8 cellular contexts compared by ENCODE assay signal in genomic region chr2:113080134-113080533, GRCh38. TPM values are rescaled to one million over a fixed set of nuclear protein-coding genes. Genes with fewer than 3 reads are reported as not detected.
DNase-seq lines count a peak whose midpoint lies in the region; ATAC-seq and TF ChIP-seq lines count a peak whose summit lies in the region.

No MANE protein-coding gene starts in this region.

- no peaks in the 10 kb centered on the region for H3K27me3 ChIP-seq in WERI-Rb-1 (ENCODE audit: insufficient read depth, low read depth, severe bottlenecking)
- no peaks in the 10 kb centered on the region for H3K27me3 ChIP-seq in upper lobe of right lung
- H3K27me3 ChIP-seq in gastroesophageal sphincter: peaks cover 25% of the 10 kb centered on the region

- no peak for TF ChIP-seq POLR2A in gastroesophageal sphincter (IDR thresholded peaks at IDR 0.05)

- intact Hi-C loops in upper lobe of right lung (cut with DNase I): no loop called here

- ATAC-seq in memory B cell (ENCODE audit: low read depth): peak; percentile 71
- peak; percentile 72 for ATAC-seq in upper lobe of right lung
- ATAC-seq in gastroesophageal sphincter: no peak
- ATAC-seq in HG02759 (IDR thresholded peaks at IDR 0.05; ENCODE audit: unreplicated experiment): no peak

- H3K9me3 ChIP-seq in WERI-Rb-1 (ENCODE audit: severe bottlenecking): no peaks in the 10 kb centered on the region
- H3K9me3 ChIP-seq in upper lobe of right lung: no peaks in the 10 kb centered on the region
- H3K9me3 ChIP-seq in gastroesophageal sphincter: no peaks in the 10 kb centered on the region

- 18 to 30% methylated on average over 2 to 9 of the region's 9 CpGs for WGBS in gastroesophageal sphincter (ENCODE audit: low coverage in 1 of 2), 2 donors

- peaks cover 3% of the 10 kb centered on the region for H3K4me1 Mint-ChIP-seq in memory B cell

- TF ChIP-seq CTCF in GM12864 (IDR thresholded peaks at IDR 0.05; ENCODE audit: low read depth, low read length, missing control alignments) (peak; percentile 92), WERI-Rb-1 (IDR thresholded peaks at IDR 0.05; ENCODE audit: low read depth, low read length) (peak; percentile 89), choroid plexus epithelial cell (conservative IDR thresholded peaks at IDR 0.05; ENCODE audit: low read depth, low read length) (peak; percentile 84), upper lobe of right lung (IDR thresholded peaks at IDR 0.05) (peak; percentile 57), gastroesophageal sphincter (IDR thresholded peaks at IDR 0.05) (peak in 1 of 4 experiments; percentile 43)

- H3K4me3 ChIP-seq in GM12864 (ENCODE audit: low read depth, low read length): no peak overlapping the region
- H3K4me3 ChIP-seq in WERI-Rb-1 (ENCODE audit: low read depth, low read length): no peak overlapping the region
- H3K4me3 ChIP-seq in choroid plexus epithelial cell (ENCODE audit: low read depth, low read length): no peak overlapping the region
- no peak overlapping the region for H3K4me3 ChIP-seq in upper lobe of right lung
- no peak overlapping the region for H3K4me3 ChIP-seq in gastroesophageal sphincter

- TF ChIP-seq EP300 in gastroesophageal sphincter (IDR thresholded peaks at IDR 0.05): no peak

- H3K4me3 Mint-ChIP-seq in memory B cell: no peak overlapping the region

- H3K27me3 Mint-ChIP-seq in memory B cell: peaks cover 21% of the 10 kb centered on the region

- no peaks in the 10 kb centered on the region for H3K36me3 Mint-ChIP-seq in memory B cell

- H3K27ac Mint-ChIP-seq in memory B cell: no peak overlapping the region

- H3K36me3 ChIP-seq in WERI-Rb-1 (no peaks in the 10 kb centered on the region), upper lobe of right lung (no peaks in the 10 kb centered on the region), gastroesophageal sphincter (no peaks in the 10 kb centered on the region)

- peaks cover 7% of the 10 kb centered on the region for H3K4me1 ChIP-seq in upper lobe of right lung
- no peaks in the 10 kb centered on the region for H3K4me1 ChIP-seq in gastroesophageal sphincter

- H3K9me3 Mint-ChIP-seq in memory B cell: no peaks in the 10 kb centered on the region

- no peak for DNase-seq in GM12864 (ENCODE audit: low read depth)
- peak; percentile 38 for DNase-seq in KG1 (lab: John Stamatoyannopoulos, UW)
- DNase-seq in WERI-Rb-1: peak; percentile 54
- peak; percentile 39 for DNase-seq in choroid plexus epithelial cell (ENCODE audit: low read depth)
- peak; percentile 30 to 52 for DNase-seq in memory B cell (ENCODE audit: low spot score in 2 of 2)
- no peak for DNase-seq in upper lobe of right lung

- no peak overlapping the region for H3K27ac ChIP-seq in WERI-Rb-1
- H3K27ac ChIP-seq in upper lobe of right lung: no peak overlapping the region
- no peak overlapping the region for H3K27ac ChIP-seq in gastroesophageal sphincter

RNA-seq across cellular contexts. Expression of gene IL1F10, which starts 12.4 kb away (rescaled TPM):
- not detected for total RNA-seq in upper lobe of right lung
- total RNA-seq in gastroesophageal sphincter: not detected

RNA-seq across cellular contexts. Expression of gene IL36RN, which starts 21.1 kb away (rescaled TPM):
- not detected for total RNA-seq in upper lobe of right lung
- 1 to 10 TPM in 1 of 4 donors, under 1 TPM in 1, not detected in 2; 0.93 to 1.7 TPM for total RNA-seq in gastroesophageal sphincter

RNA-seq across cellular contexts. Expression of gene IL36B, which starts 27.5 kb away (rescaled TPM):
- total RNA-seq in upper lobe of right lung: not detected
- not detected for total RNA-seq in gastroesophageal sphincter

RNA-seq across cellular contexts. Expression of gene IL1RN, which starts 47.3 kb away (rescaled TPM):
- total RNA-seq in upper lobe of right lung (41.7 TPM), gastroesophageal sphincter (10 to 100 TPM in 1 of 4 donors, 1 to 10 TPM in 2, under 1 TPM in 1; 0.46 to 32.9 (median 2.7) TPM)

Comparison
In these comparisons a context has a peak if more than half of its experiments do, and no peak if none do; other contexts are left out.
1. DNase-seq: peak in KG1 (single experiment), WERI-Rb-1 (single experiment), choroid plexus epithelial cell (single experiment) and memory B cell (2 of 2); none in GM12864 (single experiment) and upper lobe of right lung (single experiment).
2. ATAC-seq: peak in memory B cell (single experiment) and upper lobe of right lung (single experiment); none in gastroesophageal sphincter (single experiment) and HG02759 (single experiment).